ENCODE assay signal across 7 cellular contexts in the genomic region with DNA sequence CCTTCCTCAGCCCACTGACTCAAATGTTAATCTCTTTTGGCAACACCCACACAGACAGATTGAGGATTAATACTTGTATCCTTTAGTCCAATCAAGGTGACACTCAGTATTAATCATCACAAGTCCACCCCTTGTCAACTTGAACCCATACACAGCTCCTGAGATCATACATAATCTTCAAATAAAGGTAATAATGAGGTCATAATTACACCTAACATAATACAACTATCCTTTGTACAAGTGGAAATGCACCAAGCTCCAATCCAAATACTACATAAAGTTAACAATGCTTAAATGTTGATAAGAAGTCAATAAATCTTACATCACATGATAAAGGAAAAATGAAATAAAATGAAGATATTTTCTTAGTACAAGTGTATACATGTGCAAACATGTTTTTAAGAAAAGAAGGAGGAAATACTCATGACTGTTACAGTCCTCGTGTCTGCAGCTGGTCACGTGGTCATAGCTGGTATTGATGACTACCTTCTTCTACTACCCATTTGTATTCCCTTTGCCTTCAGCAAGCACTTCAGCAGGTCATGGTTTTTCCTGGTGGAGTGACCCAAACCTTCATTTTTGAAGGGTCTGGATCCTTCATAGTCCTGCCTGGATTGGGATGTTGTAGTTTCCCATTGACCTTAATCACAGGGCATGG. TPM values are rescaled to one million over a fixed set of nuclear protein-coding genes. Genes with fewer than 3 reads are reported as not detected.
"Had no signal": no experiment of that assay in that cellular context is flagged by ENCODE, and none has a peak within 500 bp of the region (broad histone marks: within the 10 kb centered on the region; RNA-seq: fewer than 3 reads in every experiment).

No MANE protein-coding gene starts in this region.

RNA-seq across cellular contexts. Expression of gene FASLG, which starts 29.7 kb away (rescaled TPM):
- total RNA-seq: MCF 10A, NCI-H460, OCI-LY7, PC-9, RPMI7951, SJCRH30, SK-MEL-5 had no signal
